In genomic region chr19:30567535-30568232, GRCh38 we compare ENCODE assay signal across 23 cellular contexts.
DNase-seq lines count a peak whose midpoint lies in the region; ATAC-seq and TF ChIP-seq lines count a peak whose summit lies in the region.
"Had no signal": no experiment of that assay in that cellular context is flagged by ENCODE, and none has a peak within 500 bp of the region (broad histone marks: within the 10 kb centered on the region; RNA-seq: fewer than 3 reads in every experiment).

No MANE protein-coding gene starts in this region.

- no peaks in the 10 kb centered on the region for H3K36me3 Mint-ChIP-seq in CD8-positive, alpha-beta memory T cell
- H3K36me3 Mint-ChIP-seq in stimulated activated memory B cell treated with anti-CD40 and anti-IgM and Interleukin-4, amounts not matched to agents 10 μg/mL and 1 μg/mL and 100 μg/mL, for 72 hours, result no peaks in the 10 kb centered on the region
- H3K36me3 Mint-ChIP-seq in activated CD4-positive, alpha-beta T cell treated with anti-CD3 and anti-CD28 coated beads, Interleukin-2, amount 10 ng/mL, durations not matched to agents 24 days and 14 days (ENCODE audit: low read depth), result no peaks in the 10 kb centered on the region
- H3K36me3 Mint-ChIP-seq: CD14-positive monocyte, neural progenitor cell had no signal

- in situ Hi-C loops in G401 (cut with HindIII; ENCODE audit: low sequenced_read_pairs), result no loop called here

- no peak for TF ChIP-seq CTCF in dorsolateral prefrontal cortex (IDR thresholded peaks at IDR 0.05 in 54 of 56, conservative IDR thresholded peaks at IDR 0.05 in 2 of 56; ENCODE audit: low read depth in 1 of 56, partially characterized antibody in 56 of 56)

- H3K9me3 Mint-ChIP-seq in CD8-positive, alpha-beta memory T cell, result peaks cover 0 to 8% (median 0%) of the 10 kb centered on the region in 5 donors
- H3K9me3 Mint-ChIP-seq in stimulated activated memory B cell treated with anti-CD40 and anti-IgM and Interleukin-4, amounts not matched to agents 10 μg/mL and 1 μg/mL and 100 μg/mL, for 72 hours, result peaks cover 6% of the 10 kb centered on the region
- no peaks in the 10 kb centered on the region for H3K9me3 Mint-ChIP-seq in activated CD4-positive, alpha-beta T cell treated with anti-CD3 and anti-CD28 coated beads, Interleukin-2, amount 10 ng/mL, durations not matched to agents 24 days and 14 days
- H3K9me3 Mint-ChIP-seq: activated T-cell treated with anti-CD3 and anti-CD28 coated beads, Interleukin-2, amount 50 U/mL, for 24 hours had no signal

- no peak overlapping the region for H3K27ac Mint-ChIP-seq in CD8-positive, alpha-beta memory T cell
- no peak overlapping the region for H3K27ac Mint-ChIP-seq in stimulated activated memory B cell treated with anti-CD40 and anti-IgM and Interleukin-4, amounts not matched to agents 10 μg/mL and 1 μg/mL and 100 μg/mL, for 72 hours
- H3K27ac Mint-ChIP-seq in activated CD4-positive, alpha-beta T cell treated with anti-CD3 and anti-CD28 coated beads, Interleukin-2, amount 10 ng/mL, durations not matched to agents 24 days and 14 days, result no peak overlapping the region
- H3K27ac Mint-ChIP-seq: activated B cell treated with CpG ODN at 0.5 μM for 24 hours; activated T-cell treated with anti-CD3 and anti-CD28 coated beads, Interleukin-2, amount 50 U/mL, for 24 hours; CD14-positive monocyte; neural progenitor cell had no signal

- intact Hi-C loops in dorsolateral prefrontal cortex (cut with DNase I), result no loop called here
- intact Hi-C loops in activated CD4-positive, alpha-beta T cell treated with anti-CD3 and anti-CD28 coated beads, Interleukin-2, amount 10 ng/mL, durations not matched to agents 24 days and 14 days (cut with micrococcal nuclease), result no loop called here

- H3K4me3 Mint-ChIP-seq in CD8-positive, alpha-beta memory T cell, result no peak overlapping the region
- H3K4me3 Mint-ChIP-seq in stimulated activated memory B cell treated with anti-CD40 and anti-IgM and Interleukin-4, amounts not matched to agents 10 μg/mL and 1 μg/mL and 100 μg/mL, for 72 hours, result no peak overlapping the region
- H3K4me3 Mint-ChIP-seq in activated CD4-positive, alpha-beta T cell treated with anti-CD3 and anti-CD28 coated beads, Interleukin-2, amount 10 ng/mL, durations not matched to agents 24 days and 14 days, result no peak overlapping the region
- H3K4me3 Mint-ChIP-seq: activated B cell treated with CpG ODN at 0.5 μM for 24 hours; activated T-cell treated with anti-CD3 and anti-CD28 coated beads, Interleukin-2, amount 50 U/mL, for 24 hours; CD14-positive monocyte; neural progenitor cell had no signal

- no peaks in the 10 kb centered on the region for H3K9me3 ChIP-seq in CD8-positive, alpha-beta memory T cell (ENCODE audit: low read length)
- H3K9me3 ChIP-seq: right atrium auricular region, upper lobe of right lung had no signal

- no peaks in the 10 kb centered on the region for H3K36me3 ChIP-seq in CD8-positive, alpha-beta memory T cell (ENCODE audit: insufficient read depth, low read length)
- H3K36me3 ChIP-seq: neural progenitor cell, right atrium auricular region, upper lobe of right lung had no signal

- no peaks in the 10 kb centered on the region for H3K4me1 Mint-ChIP-seq in CD8-positive, alpha-beta memory T cell
- no peaks in the 10 kb centered on the region for H3K4me1 Mint-ChIP-seq in stimulated activated memory B cell treated with anti-CD40 and anti-IgM and Interleukin-4, amounts not matched to agents 10 μg/mL and 1 μg/mL and 100 μg/mL, for 72 hours
- H3K4me1 Mint-ChIP-seq in activated CD4-positive, alpha-beta T cell treated with anti-CD3 and anti-CD28 coated beads, Interleukin-2, amount 10 ng/mL, durations not matched to agents 24 days and 14 days, result no peaks in the 10 kb centered on the region
- H3K4me1 Mint-ChIP-seq: activated B cell treated with CpG ODN at 0.5 μM for 24 hours, CD14-positive monocyte had no signal

- H3K27me3 ChIP-seq in dorsolateral prefrontal cortex, result peaks cover 0 to 4% (median 0%) of the 10 kb centered on the region in 45 donors
- H3K27me3 ChIP-seq in CD8-positive, alpha-beta memory T cell (ENCODE audit: insufficient read depth, low read length, poor library complexity, severe bottlenecking), result no peaks in the 10 kb centered on the region
- H3K27me3 ChIP-seq: neural progenitor cell, right atrium auricular region, upper lobe of right lung had no signal

- CTCF ChIA-PET in CD8-positive, alpha-beta memory T cell (lab: Charles Lee), result no interaction called here

- ATAC-seq in stimulated activated memory B cell treated with anti-CD40 and anti-IgM and Interleukin-4, amounts not matched to agents 10 μg/mL and 1 μg/mL and 100 μg/mL, for 72 hours, result no peak
- ATAC-seq: K562 had no signal

- DNase-seq in G401 (ENCODE audit: low spot score) (peak; percentile 23), NCI-H748 treated with DMSO at 0.1 percent for 48 hours (lab: John Stamatoyannopoulos, UW) (peak; percentile 44), dorsolateral prefrontal cortex (peak in 1 of 10 donors; percentile 22), retina (peak; percentile 40)
- DNase-seq in CD8-positive, alpha-beta memory T cell, result no peak
- DNase-seq in activated CD4-positive, alpha-beta T cell treated with anti-CD3 and anti-CD28 coated beads, Interleukin-2, amount 10 ng/mL, durations not matched to agents 24 days and 14 days, result no peak
- DNase-seq: activated B cell treated with CpG ODN at 0.5 μM for 24 hours; activated CD4-positive, alpha-beta T cell treated with anti-CD3 and anti-CD28 coated beads, Interleukin-2, amount 50 U/mL, for 1 hour; activated gamma-delta T cell treated with Interleukin-2 at 50 U/mL for 16 hours; activated T-cell treated with anti-CD3 and anti-CD28 coated beads, Interleukin-2, amount 50 U/mL, for 24 hours; cerebellar nuclear complex; dermis blood vessel endothelial cell; NCI-H1048; NCI-H524 treated with DMSO at 0.1 percent for 48 hours; SHP77 treated with DMSO at 0.1 percent for 48 hours; small intestine; stimulated activated naive CD4-positive, alpha-beta T cell treated with Interleukin-2 at 50 U/mL for 16 hours; upper lobe of right lung had no signal

- no peak overlapping the region for H3K4me3 ChIP-seq in dorsolateral prefrontal cortex
- H3K4me3 ChIP-seq in CD8-positive, alpha-beta memory T cell (ENCODE audit: low read length), result no peak overlapping the region
- H3K4me3 ChIP-seq: K562, neural progenitor cell, right atrium auricular region, upper lobe of right lung had no signal

- H3K27me3 Mint-ChIP-seq in CD8-positive, alpha-beta memory T cell, result peaks cover 0 to 6% of the 10 kb centered on the region in 2 donors
- H3K27me3 Mint-ChIP-seq in stimulated activated memory B cell treated with anti-CD40 and anti-IgM and Interleukin-4, amounts not matched to agents 10 μg/mL and 1 μg/mL and 100 μg/mL, for 72 hours, result no peaks in the 10 kb centered on the region
- no peaks in the 10 kb centered on the region for H3K27me3 Mint-ChIP-seq in activated CD4-positive, alpha-beta T cell treated with anti-CD3 and anti-CD28 coated beads, Interleukin-2, amount 10 ng/mL, durations not matched to agents 24 days and 14 days
- H3K27me3 Mint-ChIP-seq: activated B cell treated with CpG ODN at 0.5 μM for 24 hours; activated T-cell treated with anti-CD3 and anti-CD28 coated beads, Interleukin-2, amount 50 U/mL, for 24 hours had no signal

- H3K4me1 ChIP-seq in CD8-positive, alpha-beta memory T cell (ENCODE audit: insufficient read depth, low read length), result no peaks in the 10 kb centered on the region
- H3K4me1 ChIP-seq: neural progenitor cell, right atrium auricular region, upper lobe of right lung had no signal

- POLR2A ChIA-PET in CD8-positive, alpha-beta memory T cell (lab: Charles Lee), result no interaction called here

- peak overlapping the region in 40 of 59 donors; percentile 22 to 99 (median 88) for H3K27ac ChIP-seq in dorsolateral prefrontal cortex
- no peak overlapping the region for H3K27ac ChIP-seq in CD8-positive, alpha-beta memory T cell (ENCODE audit: low read depth, low read length)
- H3K27ac ChIP-seq: neural progenitor cell, right atrium auricular region, upper lobe of right lung had no signal

Comparison
In these comparisons a context has a peak if more than half of its experiments do, and no peak if none do; other contexts are left out.
1. DNase-seq: peak in G401 (single experiment), NCI-H748 treated with DMSO at 0.1 percent for 48 hours (single experiment) and retina (single experiment); none in CD8-positive, alpha-beta memory T cell (0 of 5) and activated CD4-positive, alpha-beta T cell treated with anti-CD3 and anti-CD28 coated beads, Interleukin-2, amount 10 ng/mL, durations not matched to agents 24 days and 14 days (single experiment).